Comparison of ENCODE assay signal across 17 cellular contexts in the genomic region with DNA sequence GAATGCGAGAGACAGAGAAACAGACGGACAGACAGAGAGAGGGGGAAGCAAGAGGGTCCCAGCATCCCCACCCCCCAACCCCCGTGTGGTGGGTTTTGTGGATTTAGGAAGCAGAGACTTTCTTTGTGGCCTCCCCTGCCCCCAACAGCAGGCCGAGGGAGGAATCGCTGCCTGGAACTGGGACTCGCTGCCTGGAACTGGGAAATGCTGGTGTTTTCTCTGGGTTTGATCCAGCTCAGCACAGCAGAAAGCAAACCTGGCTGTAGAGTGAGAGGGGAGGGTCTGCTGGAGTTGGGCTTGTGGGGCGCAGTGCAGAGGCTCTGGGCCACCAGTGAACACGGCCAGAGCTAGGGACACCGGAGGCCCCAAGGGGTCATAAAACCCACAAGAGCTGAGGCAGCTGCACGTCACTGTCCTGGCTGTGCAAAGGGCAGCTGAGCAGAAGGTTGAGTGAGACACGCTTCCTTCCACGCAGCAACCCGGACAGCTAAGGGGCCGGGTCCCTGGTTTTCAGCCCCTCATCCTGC.
A peak's percentile ranks its signal among the peaks of the same experiment; 100 is the strongest.
DNase-seq lines count a peak whose midpoint lies in the region; ATAC-seq and TF ChIP-seq lines count a peak whose summit lies in the region.
"Had no signal": no experiment of that assay in that cellular context is flagged by ENCODE, and none has a peak within 500 bp of the region (broad histone marks: within the 10 kb centered on the region; RNA-seq: fewer than 3 reads in every experiment).

No MANE protein-coding gene starts in this region.

- H2BK12ac ChIP-seq in mesenchymal stem cell (ENCODE audit: low read length in 2 of 2) = no peak overlapping the region

- H3K4me1 Mint-ChIP-seq in chondrocyte (ENCODE audit: low read depth) = peaks cover 16% of the 10 kb centered on the region

- H4K8ac ChIP-seq in mesenchymal stem cell (ENCODE audit: low read length) = no peak overlapping the region

- no peaks in the 10 kb centered on the region for H3K36me3 Mint-ChIP-seq in chondrocyte (ENCODE audit: low read depth)
- H3K36me3 Mint-ChIP-seq: CD8-positive, alpha-beta T cell had no signal

- no peak overlapping the region for H2BK5ac ChIP-seq in mesenchymal stem cell (ENCODE audit: low read depth, low read length, poor library complexity, severe bottlenecking)

- no peak overlapping the region for H2AK5ac ChIP-seq in mesenchymal stem cell (ENCODE audit: low read length, severe bottlenecking)

- intact Hi-C loops in Right ventricle myocardium inferior (cut with DNase I) = no loop called here
- intact Hi-C loops in left ventricle myocardium superior (cut with micrococcal nuclease) = no loop called here
- intact Hi-C loops in spleen (cut with DNase I; ENCODE audit: low total_unique reads) = no loop called here

- H3K9me3 ChIP-seq in mesenchymal stem cell (ENCODE audit: control insufficient read depth, low read length) (no peaks in the 10 kb centered on the region), spleen (no peaks in the 10 kb centered on the region)
- H3K9me3 ChIP-seq: HAP-1 had no signal

- no peak overlapping the region for H3K18ac ChIP-seq in mesenchymal stem cell (ENCODE audit: low read depth in 1 of 2, low read length in 2 of 2)

- TF ChIP-seq CTCF in chondrocyte (IDR thresholded peaks at IDR 0.05) = no peak
- TF ChIP-seq CTCF in spleen (IDR thresholded peaks at IDR 0.05 in 8 of 11, conservative IDR thresholded peaks at IDR 0.05 in 3 of 11) = no peak

- no peaks in the 10 kb centered on the region for H3K79me1 ChIP-seq in mesenchymal stem cell (replicated peaks; ENCODE audit: low read length, poor library complexity, severe bottlenecking)

- H4K91ac ChIP-seq in mesenchymal stem cell (ENCODE audit: low read length) = peak overlapping the region; percentile 29

- H3K36me3 ChIP-seq in mesenchymal stem cell (ENCODE audit: control insufficient read depth in 1 of 2, insufficient read depth in 2 of 2, low read depth in 1 of 2, low read length in 2 of 2) = peaks cover 0 to 3% of the 10 kb centered on the region in 2 experiments
- no peaks in the 10 kb centered on the region for H3K36me3 ChIP-seq in spleen
- H3K36me3 ChIP-seq: HAP-1 had no signal

- peaks cover 0 to 21% of the 10 kb centered on the region in 2 experiments for H3K27me3 ChIP-seq in mesenchymal stem cell (ENCODE audit: control insufficient read depth in 1 of 2, insufficient read depth in 1 of 2, low read length in 2 of 2)
- peaks cover 0 to 50% (median 0%) of the 10 kb centered on the region in 7 donors for H3K27me3 ChIP-seq in spleen (replicated peaks in 1 of 7)

- 64% methylated on average over 12 of the region's 14 CpGs for whole genome bisulfite sequencing in mesenchymal stem cell
- WGBS in spleen, 5 donors = 75 to 82% (median 79%) methylated on average over 14 of the region's 14 CpGs

- no peak overlapping the region for H3K4me3 Mint-ChIP-seq in chondrocyte (ENCODE audit: unreplicated experiment)
- H3K4me3 Mint-ChIP-seq: CD8-positive, alpha-beta T cell had no signal

- H3K4me2 ChIP-seq in mesenchymal stem cell (ENCODE audit: low read length, poor library complexity, severe bottlenecking) = no peak overlapping the region

- no peak for ATAC-seq in Right ventricle myocardium inferior
- ATAC-seq in left ventricle myocardium superior = no peak
- ATAC-seq: CD8-positive, alpha-beta T cell had no signal

- no peak overlapping the region for H3K4ac ChIP-seq in mesenchymal stem cell (ENCODE audit: low read depth in 1 of 2, low read length in 2 of 2)

- no peak overlapping the region for H2BK120ac ChIP-seq in mesenchymal stem cell (ENCODE audit: low read depth, low read length)

- H2BK15ac ChIP-seq in mesenchymal stem cell (ENCODE audit: low read depth, poor library complexity, severe bottlenecking) = no peak overlapping the region

- peak overlapping the region; percentile 79 for H3K27ac Mint-ChIP-seq in chondrocyte (ENCODE audit: unreplicated experiment)
- H3K27ac Mint-ChIP-seq: CD8-positive, alpha-beta T cell had no signal

- no peak overlapping the region for H3K4me3 ChIP-seq in mesenchymal stem cell (ENCODE audit: insufficient read depth in 1 of 2, low read depth in 1 of 2, low read length in 2 of 2)
- no peak overlapping the region for H3K4me3 ChIP-seq in spleen
- H3K4me3 ChIP-seq: HAP-1 had no signal

- no peak for TF ChIP-seq POLR2A in spleen (IDR thresholded peaks at IDR 0.05)

- H3K27ac ChIP-seq in mesenchymal stem cell (ENCODE audit: low read length, poor library complexity, severe bottlenecking) (no peak overlapping the region), spleen (no peak overlapping the region)
- H3K27ac ChIP-seq: 22Rv1, C4-2B, HL-60 had no signal

- H3K9ac ChIP-seq in mesenchymal stem cell (ENCODE audit: low read length) = no peak overlapping the region

- no peak overlapping the region for H3K23ac ChIP-seq in mesenchymal stem cell (ENCODE audit: low read length in 2 of 2)

- H3K4me1 ChIP-seq in mesenchymal stem cell (ENCODE audit: control insufficient read depth, insufficient read depth, low read depth, low read length) (peaks cover 8% of the 10 kb centered on the region), spleen (peaks cover 0 to 11% (median 7%) of the 10 kb centered on the region in 6 donors)
- H3K4me1 ChIP-seq: HAP-1 had no signal

- no peaks in the 10 kb centered on the region for H3K9me3 Mint-ChIP-seq in chondrocyte (ENCODE audit: low read depth)
- H3K9me3 Mint-ChIP-seq: CD8-positive, alpha-beta T cell had no signal

- DNase-seq in Right ventricle myocardium inferior (ENCODE audit: missing footprints) = peak; percentile 31
- no peak for DNase-seq in left ventricle myocardium superior
- DNase-seq in chondrocyte (ENCODE audit: low spot score) = no peak
- no peak for DNase-seq in mesenchymal stem cell
- peak; percentile 60 for DNase-seq in spleen
- no peak for DNase-seq in GM19238 (ENCODE audit: insufficient read length, low spot score)
- no peak for DNase-seq in A172 (ENCODE audit: low spot score)
- DNase-seq in AG08395 (ENCODE audit: low spot score) = no peak
- DNase-seq: CD8-positive, alpha-beta T cell; COR-L47; DND-41; GDM1; GOT3 had no signal

- no peak overlapping the region for H2AFZ ChIP-seq in mesenchymal stem cell (ENCODE audit: low read depth, low read length)

- H3K27me3 Mint-ChIP-seq in chondrocyte (ENCODE audit: low read depth) = peaks cover 4% of the 10 kb centered on the region

- no peak overlapping the region for H3K14ac ChIP-seq in mesenchymal stem cell (ENCODE audit: low read length in 2 of 2)

Comparison
In these comparisons a context has a peak if more than half of its experiments do, and no peak if none do; other contexts are left out.
1. DNase-seq: peak in Right ventricle myocardium inferior (single experiment) and spleen (single experiment); none in left ventricle myocardium superior (single experiment), chondrocyte (single experiment), mesenchymal stem cell (single experiment), GM19238 (single experiment), A172 (single experiment) and AG08395 (single experiment).